In the genomic region with DNA sequence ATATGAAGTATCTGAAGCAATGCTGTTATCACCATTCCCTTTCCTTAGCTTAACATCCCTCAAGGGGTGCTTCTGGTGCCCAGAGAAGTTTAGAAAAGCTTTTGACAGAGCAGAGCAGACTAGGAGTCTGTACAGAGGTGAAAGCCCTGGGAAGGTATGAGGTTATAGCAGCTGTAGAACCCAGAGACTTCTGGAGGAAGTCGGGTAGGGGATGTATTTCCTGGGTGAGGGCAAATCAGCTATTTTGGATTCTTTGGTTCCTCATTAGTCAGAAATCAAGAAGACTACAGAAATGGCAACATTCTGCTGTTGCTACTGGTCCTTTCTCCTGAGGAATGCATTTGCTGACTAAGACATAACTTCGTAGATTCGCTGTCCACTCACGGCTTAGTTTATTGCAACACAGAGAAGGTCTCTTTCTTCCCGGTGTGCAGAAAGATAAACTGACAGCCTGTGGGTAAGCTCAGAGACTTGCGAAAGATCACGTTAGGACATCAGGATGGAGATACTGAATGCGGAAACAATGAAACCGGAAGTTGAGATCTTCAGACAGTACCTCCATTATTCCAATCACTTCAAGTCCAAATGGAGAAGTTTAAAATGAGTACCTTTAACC, we compare ENCODE assay signal across 10 cellular contexts. TPM values are rescaled to one million over a fixed set of nuclear protein-coding genes. Genes with fewer than 3 reads are reported as not detected.
DNase-seq lines count a peak whose midpoint lies in the region; ATAC-seq and TF ChIP-seq lines count a peak whose summit lies in the region.
"Had no signal": no experiment of that assay in that cellular context is flagged by ENCODE, and none has a peak within 500 bp of the region (broad histone marks: within the 10 kb centered on the region; RNA-seq: fewer than 3 reads in every experiment).

No MANE protein-coding gene starts in this region.

- CTCF ChIA-PET in PC-9 (lab: Charles Lee), result no interaction called here

- peak; percentile 34 for ATAC-seq in mucosa of descending colon
- no peak for ATAC-seq in GM18870 (IDR thresholded peaks at IDR 0.05; ENCODE audit: unreplicated experiment)

- intact Hi-C loops in mucosa of descending colon (cut with DNase I, micrococcal nuclease) (no loop called here), PC-9 (cut with micrococcal nuclease; ENCODE audit: unreplicated experiment) (no loop called here)

- H3K9me2 ChIP-seq in DOHH2 (replicated peaks; ENCODE audit: control insufficient read depth, low read length), result no peaks in the 10 kb centered on the region
- H3K9me2 ChIP-seq in PC-9 (ENCODE audit: insufficient read depth), result no peaks in the 10 kb centered on the region

- POLR2A ChIA-PET in PC-9 (lab: Charles Lee; ENCODE audit: unreplicated experiment), result no interaction called here

- H3K36me3 ChIP-seq in DOHH2 (ENCODE audit: control insufficient read depth, low read length) (peaks cover 4% of the 10 kb centered on the region; the same call in 1 of the 2 replicates), mucosa of descending colon (ENCODE audit: low read depth) (no peaks in the 10 kb centered on the region), PC-9 (ENCODE audit: low read depth) (no peaks in the 10 kb centered on the region)

- H3K4me3 ChIP-seq in DOHH2 (ENCODE audit: low read length) (peak overlapping the region; percentile 56), NB4 (ENCODE audit: low read depth, low read length) (peak overlapping the region; percentile 32), mucosa of descending colon (no peak overlapping the region), PC-9 (no peak overlapping the region)

- H3K27ac ChIP-seq in DOHH2 (ENCODE audit: low read depth, low read length) (peak overlapping the region; percentile 70), cingulate gyrus (ENCODE audit: low read depth, low read length) (peak overlapping the region; percentile 84), PC-9 (no peak overlapping the region)

- DNase-seq in NB4 (ENCODE audit: low read depth), result peak; percentile 99
- no peak for DNase-seq in mucosa of descending colon
- DNase-seq in PC-9, result no peak
- DNase-seq in NCI-H2171 treated with DMSO at 0.1 percent for 48 hours (lab: John Stamatoyannopoulos, UW), result no peak
- no peak for DNase-seq in UCSD-AML1 (lab: John Stamatoyannopoulos, UW; ENCODE audit: unreplicated experiment)
- DNase-seq: activated CD8-positive, alpha-beta memory T cell treated with anti-CD3 and anti-CD28 coated beads, Interleukin-2, amount 50 U/mL, for 48 hours; stimulated activated CD4-positive, alpha-beta T cell treated with anti-CD3 and anti-CD28 coated beads, Interleukin-4, amount 100 ng/mL, for 1 hour had no signal

- no peak overlapping the region for H2AFZ ChIP-seq in PC-9

- no TSS peak for BruUV-seq in PC-9 (replicated peaks; lab: Mats Ljungman, UMichigan)

- peak; percentile 43 for TF ChIP-seq POLR2A in NB4 (IDR thresholded peaks at IDR 0.05; ENCODE audit: extremely low read depth, insufficient read length)

- H3K4me1 ChIP-seq in DOHH2 (ENCODE audit: control insufficient read depth, low read length) (peaks cover 63% of the 10 kb centered on the region), mucosa of descending colon (ENCODE audit: low read depth) (peaks cover 11% of the 10 kb centered on the region), PC-9 (replicated peaks; ENCODE audit: insufficient read depth) (no peaks in the 10 kb centered on the region)

- TF ChIP-seq CTCF in DOHH2 (IDR thresholded peaks at IDR 0.05; ENCODE audit: low read depth, low read length, poor library complexity, severe bottlenecking), result no peak
- no peak for TF ChIP-seq CTCF in NB4 (IDR thresholded peaks at IDR 0.05; ENCODE audit: low read depth, low read length)
- TF ChIP-seq CTCF in mucosa of descending colon (IDR thresholded peaks at IDR 0.05), result no peak
- TF ChIP-seq CTCF in PC-9 (conservative IDR thresholded peaks at IDR 0.05), result no peak

- no peaks in the 10 kb centered on the region for H3K27me3 ChIP-seq in DOHH2 (ENCODE audit: control insufficient read depth, low read length)
- H3K27me3 ChIP-seq in PC-9 (ENCODE audit: insufficient read depth, low read depth), result peaks cover 18% of the 10 kb centered on the region

- H3K79me2 ChIP-seq in DOHH2 (ENCODE audit: control insufficient read depth, low read length) (no peaks in the 10 kb centered on the region), PC-9 (ENCODE audit: low read depth) (no peaks in the 10 kb centered on the region)

- peak overlapping the region; percentile 68 for H3K4me2 ChIP-seq in DOHH2 (ENCODE audit: low read length)
- no peak overlapping the region for H3K4me2 ChIP-seq in PC-9

- H3K9me3 ChIP-seq in DOHH2 (ENCODE audit: control insufficient read depth, insufficient read depth, low read length) (no peaks in the 10 kb centered on the region), mucosa of descending colon (no peaks in the 10 kb centered on the region), PC-9 (ENCODE audit: insufficient read depth, low read depth) (no peaks in the 10 kb centered on the region)

- H3F3A ChIP-seq in DOHH2 (ENCODE audit: control insufficient read depth, insufficient read depth) (peaks cover 23% of the 10 kb centered on the region), PC-9 (ENCODE audit: insufficient read depth, low read depth) (no peaks in the 10 kb centered on the region)

- H4K20me1 ChIP-seq in DOHH2 (ENCODE audit: control insufficient read depth, insufficient read depth, low read depth, low read length) (no peaks in the 10 kb centered on the region), PC-9 (ENCODE audit: insufficient read depth) (no peaks in the 10 kb centered on the region)

RNA-seq across cellular contexts. Expression of gene SESN3, which starts 25.3 kb away (rescaled TPM):
- total RNA-seq in mucosa of descending colon, result 10 to 100 TPM; 13.8 to 26.1 (median 17.5) TPM
- 0.45 and 0.85 TPM in 2 replicates for total RNA-seq in PC-9 (2021)

Comparison
In these comparisons a context has a peak if more than half of its experiments do, and no peak if none do; other contexts are left out.
1. H3K4me3 ChIP-seq: peak in DOHH2 (single experiment) and NB4 (single experiment); none in mucosa of descending colon (single experiment) and PC-9 (single experiment).